Comparison of ENCODE assay signal across 7 cellular contexts in the genomic region with DNA sequence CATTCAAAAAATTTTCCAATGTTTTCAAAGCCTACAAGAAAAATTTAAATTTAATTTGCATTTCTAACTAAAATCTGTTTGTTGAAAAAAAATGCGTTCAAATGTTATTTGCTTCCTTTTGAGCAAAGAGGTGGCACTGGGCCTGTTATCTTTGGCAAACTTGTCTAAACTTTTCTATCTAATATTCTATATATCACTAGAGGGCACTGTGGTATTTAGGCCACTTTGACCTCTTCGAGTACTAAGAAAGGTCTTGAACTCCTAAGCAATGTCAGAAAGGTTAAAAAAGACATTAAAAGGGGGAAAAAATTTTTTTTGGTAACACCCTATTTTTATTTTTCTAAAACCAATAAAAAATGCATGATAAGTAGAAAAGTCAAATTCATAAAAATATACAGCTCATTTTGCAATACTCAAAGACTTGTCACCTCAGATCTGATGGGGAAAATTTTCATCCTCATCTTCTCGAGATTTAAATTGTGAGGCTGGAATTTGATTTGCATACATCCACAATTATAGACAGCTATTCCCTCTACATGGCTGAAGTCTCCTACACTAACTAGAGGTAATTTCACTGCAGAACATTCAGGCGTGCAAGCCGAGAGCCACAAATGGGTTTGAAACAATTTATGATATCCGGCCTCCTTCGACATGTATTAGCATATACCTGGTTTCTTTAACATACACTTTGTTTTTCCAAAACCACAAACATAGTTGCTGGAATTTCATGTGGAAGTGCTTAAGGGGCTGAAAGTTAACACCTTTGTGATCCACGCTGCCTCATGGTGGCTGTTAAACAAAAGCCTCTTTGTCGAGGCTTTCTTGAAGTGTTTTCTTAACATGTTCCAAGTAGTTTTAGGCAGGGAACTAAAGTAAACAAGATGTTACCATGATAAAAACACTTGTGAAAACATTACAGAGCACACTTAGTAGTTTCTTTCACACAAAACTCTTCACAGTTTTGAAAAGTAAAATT.
DNase-seq lines count a peak whose midpoint lies in the region; TF ChIP-seq lines count a peak whose summit lies in the region.

No MANE protein-coding gene starts in this region.

- DNase-seq in GM10266 (ENCODE audit: extremely low spot score) = peak; percentile 11
- DNase-seq in HT-29 (ENCODE audit: low spot score) = peak; percentile 64
- peak; percentile 31 for DNase-seq in SKM-1 (lab: John Stamatoyannopoulos, UW; ENCODE audit: unreplicated experiment)
- peak; percentile 48 for DNase-seq in fibroblast of the aortic adventitia (ENCODE audit: low read depth)
- DNase-seq in pons (ENCODE audit: low spot score) = peak; percentile 82
- no peak for DNase-seq in NCI-H524 treated with DMSO at 0.1 percent for 48 hours (lab: John Stamatoyannopoulos, UW)
- no peak for DNase-seq in stimulated activated CD4-positive, alpha-beta T cell treated with anti-CD3 and anti-CD28 coated beads, Interleukin-4, amount 100 ng/mL, for 4 hours

- TF ChIP-seq CTCF in GM10266 (IDR thresholded peaks at IDR 0.05; ENCODE audit: control insufficient read depth, insufficient read depth, low read depth, missing control alignments) (peak; percentile 33), fibroblast of the aortic adventitia (IDR thresholded peaks at IDR 0.05; ENCODE audit: insufficient read depth, low read length) (peak; percentile 28)

- H3K4me3 ChIP-seq in fibroblast of the aortic adventitia (ENCODE audit: low read depth, low read length) = no peak overlapping the region

Comparison
In these comparisons a context has a peak if more than half of its experiments do, and no peak if none do; other contexts are left out.
1. DNase-seq: peak in GM10266 (single experiment), HT-29 (single experiment), SKM-1 (single experiment), fibroblast of the aortic adventitia (single experiment) and pons (single experiment); none in NCI-H524 treated with DMSO at 0.1 percent for 48 hours (single experiment) and stimulated activated CD4-positive, alpha-beta T cell treated with anti-CD3 and anti-CD28 coated beads, Interleukin-4, amount 100 ng/mL, for 4 hours (0 of 2).